14 cellular contexts compared by ENCODE assay signal in the genomic region with DNA sequence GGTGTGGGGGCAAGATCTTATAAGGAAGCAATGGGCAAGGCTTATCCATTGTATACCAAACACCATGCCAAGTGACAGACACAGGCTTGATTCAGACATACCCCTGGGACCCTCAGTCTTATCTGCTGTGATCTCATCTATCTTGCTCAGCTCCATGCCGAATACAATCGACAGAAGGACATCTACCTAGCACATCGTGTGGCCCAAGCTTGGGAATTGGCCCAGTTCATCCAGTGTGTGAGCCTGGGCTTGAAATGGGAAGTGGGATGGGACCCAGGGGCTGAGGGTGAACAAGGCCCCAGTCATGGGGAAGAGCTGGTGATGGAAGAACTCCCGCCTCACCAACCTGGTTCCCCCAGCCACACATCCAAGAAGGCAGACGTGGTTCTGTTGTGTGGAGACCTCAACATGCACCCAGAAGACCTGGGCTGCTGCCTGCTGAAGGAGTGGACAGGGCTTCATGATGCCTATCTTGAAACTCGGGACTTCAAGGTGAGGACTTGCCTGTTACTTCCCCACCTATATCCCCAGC. TPM values are rescaled to one million over a fixed set of nuclear protein-coding genes. Genes with fewer than 3 reads are reported as not detected.
DNase-seq lines count a peak whose midpoint lies in the region; ATAC-seq and TF ChIP-seq lines count a peak whose summit lies in the region.
"Had no signal": no experiment of that assay in that cellular context is flagged by ENCODE, and none has a peak within 500 bp of the region (broad histone marks: within the 10 kb centered on the region; RNA-seq: fewer than 3 reads in every experiment).

No MANE protein-coding gene starts in this region.

- H4K20me1 ChIP-seq in PC-3 (ENCODE audit: low read length), result no peaks in the 10 kb centered on the region
- H4K20me1 ChIP-seq in osteoblast (ENCODE audit: insufficient read depth, low read length), result peaks cover 5% of the 10 kb centered on the region

- no peaks in the 10 kb centered on the region for H3K9me2 ChIP-seq in PC-3 (replicated peaks; ENCODE audit: low read length)

- peaks cover 20% of the 10 kb centered on the region for H3K36me3 Mint-ChIP-seq in activated CD4-positive, alpha-beta T cell treated with anti-CD3 and anti-CD28 coated beads for 36 hours (ENCODE audit: low read depth)

- intact Hi-C loops in activated CD4-positive, alpha-beta T cell treated with anti-CD3 and anti-CD28 coated beads for 36 hours (cut with DNase I, micrococcal nuclease), result loop anchor here (5.0 kb wide), 2 partner anchors 250 to 255 kb away; a partner anchor contains a TSS
- intact Hi-C loops in PC-3 (cut with micrococcal nuclease), result no loop called here

- H3K27ac Mint-ChIP-seq in activated CD4-positive, alpha-beta T cell treated with anti-CD3 and anti-CD28 coated beads for 36 hours, result no peak overlapping the region

- H3K4me1 ChIP-seq in PC-3 (ENCODE audit: insufficient read depth, low read length) (peaks cover 14% of the 10 kb centered on the region; the same call in 1 of the 2 replicates), duodenal mucosa (ENCODE audit: control insufficient read depth in 1 of 2, insufficient read depth in 2 of 2, low read length in 2 of 2) (peaks cover 14 to 21% of the 10 kb centered on the region in 2 donors), osteoblast (ENCODE audit: insufficient read depth, low read length) (peaks cover 8% of the 10 kb centered on the region)

- peaks cover 16% of the 10 kb centered on the region for H3K79me2 ChIP-seq in PC-3 (ENCODE audit: low read length)
- no peaks in the 10 kb centered on the region for H3K79me2 ChIP-seq in osteoblast (ENCODE audit: insufficient read depth, low read length)

- H3K4me1 Mint-ChIP-seq in activated CD4-positive, alpha-beta T cell treated with anti-CD3 and anti-CD28 coated beads for 36 hours, result peaks cover 18% of the 10 kb centered on the region

- H3F3A ChIP-seq in PC-3 (ENCODE audit: low read length, unreplicated experiment), result no peaks in the 10 kb centered on the region

- H3K4me2 ChIP-seq in PC-3 (ENCODE audit: low read length), result peak overlapping the region; percentile 80
- H3K4me2 ChIP-seq in osteoblast (ENCODE audit: insufficient read depth, low read length), result no peak overlapping the region

- H3K36me3 ChIP-seq in PC-3 (ENCODE audit: low read depth, low read length) (no peaks in the 10 kb centered on the region), duodenal mucosa (ENCODE audit: control insufficient read depth in 1 of 2, insufficient read depth in 2 of 2, low read length in 2 of 2) (peaks cover 16 to 53% of the 10 kb centered on the region in 2 donors), osteoblast (ENCODE audit: insufficient read depth, low read length) (peaks cover 9% of the 10 kb centered on the region)

- DNase-seq in activated CD4-positive, alpha-beta T cell treated with anti-CD3 and anti-CD28 coated beads for 36 hours, result no peak
- DNase-seq in activated CD4-positive, alpha-beta T cell treated with anti-CD3 and anti-CD28 coated beads for 1 hour, result no peak
- DNase-seq in PC-3 (no peak), osteoblast (ENCODE audit: insufficient read length, low spot score, missing footprints) (peak; percentile 23), NCI-H146 treated with DMSO at 0.1 percent for 48 hours (lab: John Stamatoyannopoulos, UW; ENCODE audit: unreplicated experiment) (no peak)
- DNase-seq: MG63, spleen, T-helper 9 cell, trophoblast cell had no signal

- no peaks in the 10 kb centered on the region for H3K27me3 Mint-ChIP-seq in activated CD4-positive, alpha-beta T cell treated with anti-CD3 and anti-CD28 coated beads for 36 hours

- H3K27me3 ChIP-seq in PC-3 (ENCODE audit: low read length) (no peaks in the 10 kb centered on the region), duodenal mucosa (ENCODE audit: control insufficient read depth in 1 of 2, insufficient read depth in 2 of 2, low read length in 2 of 2) (no peaks in the 10 kb centered on the region), osteoblast (ENCODE audit: insufficient read depth, low read length) (no peaks in the 10 kb centered on the region)
- H3K27me3 ChIP-seq: MG63, Peyer's patch, spleen had no signal

- CTCF ChIA-PET in activated CD4-positive, alpha-beta T cell treated with anti-CD3 and anti-CD28 coated beads for 36 hours (lab: Charles Lee), result interaction anchor here (0.7 to 3.2 kb wide), 7 partner anchors 8 to 165 kb away, joined by 3 to 25 read pairs (median 3); a partner anchor contains a TSS
- CTCF ChIA-PET in PC-3 (lab: Charles Lee), result no interaction called here

- H3K27ac ChIP-seq in PC-3 (ENCODE audit: low read length) (no peak overlapping the region), duodenal mucosa (ENCODE audit: low read depth, low read length) (no peak overlapping the region), osteoblast (ENCODE audit: low read depth, low read length) (no peak overlapping the region)
- H3K27ac ChIP-seq: A549 had no signal

- H3K4me3 Mint-ChIP-seq in activated CD4-positive, alpha-beta T cell treated with anti-CD3 and anti-CD28 coated beads for 36 hours, result peak overlapping the region; percentile 89

- no peak overlapping the region for H3K9ac ChIP-seq in PC-3 (ENCODE audit: low read length)
- peak overlapping the region in 1 of 2 donors; percentile 90 for H3K9ac ChIP-seq in duodenal mucosa (ENCODE audit: low read depth in 1 of 2, low read length in 2 of 2)

- no peak overlapping the region for H3K4me3 ChIP-seq in PC-3 (ENCODE audit: low read length)
- H3K4me3 ChIP-seq in duodenal mucosa (ENCODE audit: low read depth in 1 of 2, low read length in 2 of 2), result peak overlapping the region; percentile 78 to 88
- H3K4me3 ChIP-seq in osteoblast (ENCODE audit: insufficient read depth, low read length), result no peak overlapping the region

- BruUV-seq in PC-3 (replicated peaks; lab: Mats Ljungman, UMichigan), result no TSS peak

- TF ChIP-seq CTCF in PC-3 (conservative IDR thresholded peaks at IDR 0.05; ENCODE audit: low read depth, low read length), result no peak
- TF ChIP-seq CTCF in osteoblast (IDR thresholded peaks at IDR 0.05; ENCODE audit: extremely low read depth, low read depth, low read length), result no peak

- H3K9me3 Mint-ChIP-seq in activated CD4-positive, alpha-beta T cell treated with anti-CD3 and anti-CD28 coated beads for 36 hours (ENCODE audit: low read depth), result no peaks in the 10 kb centered on the region

- H2AFZ ChIP-seq in PC-3 (ENCODE audit: low read length) (no peak overlapping the region), osteoblast (ENCODE audit: low read length) (no peak overlapping the region)

- ATAC-seq in activated CD4-positive, alpha-beta T cell treated with anti-CD3 and anti-CD28 coated beads for 36 hours, result no peak
- ATAC-seq in PC-3 (no peak), HG03097 (IDR thresholded peaks at IDR 0.05; ENCODE audit: low FRiP score, unreplicated experiment) (no peak)
- ATAC-seq in activated CD4-positive, CD25-positive, alpha-beta regulatory T cell treated with anti-CD3 and anti-CD28 coated beads, Interleukin-2, amount 50 U/mL, for 24 hours, result no peak
- ATAC-seq: A549 had no signal

- H3K9me3 ChIP-seq in PC-3 (ENCODE audit: low read length) (no peaks in the 10 kb centered on the region), duodenal mucosa (ENCODE audit: control insufficient read depth in 1 of 2, low read length in 2 of 2) (no peaks in the 10 kb centered on the region), osteoblast (ENCODE audit: low read depth, low read length) (no peaks in the 10 kb centered on the region)
- H3K9me3 ChIP-seq: A549, MG63, Peyer's patch, spleen had no signal

- POLR2A ChIA-PET in activated CD4-positive, alpha-beta T cell treated with anti-CD3 and anti-CD28 coated beads for 36 hours (lab: Charles Lee), result interaction anchor here (1.2 kb wide), 1 partner anchor 15 kb away, joined by 4 read pairs; no protein-coding TSS in a partner anchor
- POLR2A ChIA-PET in PC-3 (lab: Charles Lee; ENCODE audit: unreplicated experiment), result no interaction called here

RNA-seq across cellular contexts. Expression of a gene that starts 1.9 kb away (rescaled TPM):
- total RNA-seq in activated CD4-positive, alpha-beta T cell treated with anti-CD3 and anti-CD28 coated beads for 36 hours, result 1 to 10 TPM; 7.5 to 9.5 TPM
- total RNA-seq in PC-3 (2014; rRNA removed), result 12.6 and 13.8 TPM in 2 replicates
- 14.8 and 15.0 TPM in 2 replicates for total RNA-seq in osteoblast

RNA-seq across cellular contexts. Expression of a gene that starts 2.0 kb away (rescaled TPM):
- under 1 TPM in 1 of 2 experiments, not detected in 1; 0.09 TPM for total RNA-seq in activated CD4-positive, alpha-beta T cell treated with anti-CD3 and anti-CD28 coated beads for 36 hours
- 0.62 and 2.1 TPM in 2 replicates for total RNA-seq in PC-3 (2014; rRNA removed)
- 5.3 and 5.8 TPM in 2 replicates for total RNA-seq in osteoblast

RNA-seq across cellular contexts. Expression of a gene that starts 13.1 kb away (rescaled TPM):
- total RNA-seq in activated CD4-positive, alpha-beta T cell treated with anti-CD3 and anti-CD28 coated beads for 36 hours, result 10 to 100 TPM; 25.1 to 26.3 TPM
- total RNA-seq in PC-3 (2014; rRNA removed), result 9.1 and 17.9 TPM in 2 replicates
- 26.1 and 28.0 TPM in 2 replicates for total RNA-seq in osteoblast

RNA-seq across cellular contexts. Expression of a gene that starts 40.6 kb away (rescaled TPM):
- 10 to 100 TPM; 12.0 to 14.7 TPM for total RNA-seq in activated CD4-positive, alpha-beta T cell treated with anti-CD3 and anti-CD28 coated beads for 36 hours
- total RNA-seq in PC-3 (2014; rRNA removed) (4.5 and 6.1 TPM in 2 replicates), osteoblast (8.7 and 10.9 TPM in 2 replicates)

Comparison
In these comparisons a context has a peak if more than half of its experiments do, and no peak if none do; other contexts are left out.
1. H3K4me3 ChIP-seq: peak in duodenal mucosa (2 of 2); none in PC-3 (single experiment) and osteoblast (single experiment).